Comparison of ENCODE assay signal across 21 cellular contexts in the genomic region with DNA sequence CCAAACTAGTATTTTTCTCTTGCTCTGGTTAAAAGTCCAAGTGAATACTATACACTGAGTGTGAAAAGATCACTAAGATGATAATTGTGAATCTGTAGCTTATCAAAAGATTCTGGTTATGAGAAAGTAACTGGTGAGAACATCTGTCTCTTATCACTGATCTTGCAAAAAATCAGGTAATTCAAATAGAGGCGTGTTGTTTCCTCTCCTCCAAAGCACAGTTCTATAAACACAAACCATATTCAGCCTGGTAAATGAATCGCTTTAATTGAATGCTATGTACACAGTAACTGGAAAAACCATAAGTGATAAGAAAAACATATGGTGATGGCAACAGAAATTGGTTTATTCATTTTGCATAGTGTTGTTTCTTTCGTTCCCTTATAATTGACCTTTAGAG.
A peak's percentile ranks its signal among the peaks of the same experiment; 100 is the strongest.
DNase-seq lines count a peak whose midpoint lies in the region; ATAC-seq and TF ChIP-seq lines count a peak whose summit lies in the region.
"Had no signal": no experiment of that assay in that cellular context is flagged by ENCODE, and none has a peak within 500 bp of the region (broad histone marks: within the 10 kb centered on the region; RNA-seq: fewer than 3 reads in every experiment).

No MANE protein-coding gene starts in this region.

- H3K4me3 Mint-ChIP-seq in CD4-positive, alpha-beta memory T cell, result no peak overlapping the region
- H3K4me3 Mint-ChIP-seq: activated naive CD8-positive, alpha-beta T cell treated with anti-CD3 and anti-CD28 coated beads for 36 hours; HFFc6; immature natural killer cell; T-helper 2 cell treated with Interferon-gamma antibody and Interleukin-4, amounts not matched to agents 5 μg/mL and 100 μg/mL, for 36 hours had no signal

- no peak overlapping the region for H3K27ac Mint-ChIP-seq in CD4-positive, alpha-beta memory T cell
- H3K27ac Mint-ChIP-seq: activated naive CD8-positive, alpha-beta T cell treated with anti-CD3 and anti-CD28 coated beads for 36 hours; HFFc6; immature natural killer cell; T-helper 2 cell treated with Interferon-gamma antibody and Interleukin-4, amounts not matched to agents 5 μg/mL and 100 μg/mL, for 36 hours had no signal

- no peak for ATAC-seq in SK-N-SH treated with all-trans-retinoic acid at 6 μM for 48 hours
- ATAC-seq: body of pancreas had no signal

- peak; percentile 32 for DNase-seq in SHP77 treated with DMSO at 0.1 percent for 48 hours (lab: John Stamatoyannopoulos, UW)
- DNase-seq in SHP77 (lab: John Stamatoyannopoulos, UW), result no peak
- peak; percentile 96 for DNase-seq in NCI-H2081 treated with DMSO at 0.1 percent for 48 hours (lab: John Stamatoyannopoulos, UW)
- DNase-seq in RPMI8226, result no peak
- DNase-seq in activated CD4-positive, alpha-beta T cell treated with anti-CD3 and anti-CD28 coated beads, Interleukin-2, amount 50 U/mL, for 48 hours, result no peak
- DNase-seq in GF-D8 (lab: John Stamatoyannopoulos, UW), result no peak
- DNase-seq in CD4-positive, alpha-beta memory T cell, result no peak
- DNase-seq: ACHN; activated CD4-positive, CD25-positive, alpha-beta regulatory T cell; activated naive CD8-positive, alpha-beta T cell treated with anti-CD3 and anti-CD28 coated beads for 36 hours; body of pancreas; DMS79 treated with DMSO at 0.1 percent for 48 hours; HFFc6; immature natural killer cell; IMR-90; spleen; stimulated activated CD4-positive, alpha-beta T cell treated with anti-CD3 and anti-CD28 coated beads, Interleukin-4, amount 100 ng/mL, for 4 hours had no signal

- no peak overlapping the region for H3K4me3 ChIP-seq in CD4-positive, alpha-beta memory T cell (ENCODE audit: low read length in 2 of 2)
- H3K4me3 ChIP-seq: body of pancreas, SJSA1, spleen had no signal

- intact Hi-C loops in CD4-positive, alpha-beta memory T cell (cut with micrococcal nuclease), result no loop called here

- no peaks in the 10 kb centered on the region for H3K9me3 ChIP-seq in CD4-positive, alpha-beta memory T cell (ENCODE audit: control insufficient read depth in 1 of 2, low read length in 2 of 2)
- H3K9me3 ChIP-seq: body of pancreas, SJSA1 had no signal

- CTCF ChIA-PET in CD4-positive, alpha-beta memory T cell (lab: Charles Lee; ENCODE audit: partially characterized antibody), result no interaction called here

- no peak overlapping the region for H3K27ac ChIP-seq in CD4-positive, alpha-beta memory T cell (ENCODE audit: low read depth, low read length)
- H3K27ac ChIP-seq: body of pancreas, C4-2B, SJSA1, spleen had no signal

- peaks cover 28% of the 10 kb centered on the region in 2 donors for H3K36me3 Mint-ChIP-seq in CD4-positive, alpha-beta memory T cell

- H3K27me3 Mint-ChIP-seq in CD4-positive, alpha-beta memory T cell, result no peaks in the 10 kb centered on the region
- H3K27me3 Mint-ChIP-seq: activated naive CD8-positive, alpha-beta T cell treated with anti-CD3 and anti-CD28 coated beads for 36 hours had no signal

- H3K4me1 ChIP-seq in CD4-positive, alpha-beta memory T cell (ENCODE audit: insufficient read depth, low read length), result peaks cover 19% of the 10 kb centered on the region
- H3K4me1 ChIP-seq: SJSA1 had no signal

- no peaks in the 10 kb centered on the region for H3K36me3 ChIP-seq in CD4-positive, alpha-beta memory T cell (ENCODE audit: insufficient read depth, low read length)
- H3K36me3 ChIP-seq: SJSA1 had no signal

- peaks cover 19 to 45% (median 22%) of the 10 kb centered on the region in 4 donors for H3K4me1 Mint-ChIP-seq in CD4-positive, alpha-beta memory T cell

- H3K27me3 ChIP-seq in CD4-positive, alpha-beta memory T cell (ENCODE audit: insufficient read depth, low read length), result no peaks in the 10 kb centered on the region
- H3K27me3 ChIP-seq: body of pancreas, SJSA1, spleen had no signal

- peaks cover 0 to 5% (median 0%) of the 10 kb centered on the region in 8 donors for H3K9me3 Mint-ChIP-seq in CD4-positive, alpha-beta memory T cell
- H3K9me3 Mint-ChIP-seq: activated naive CD8-positive, alpha-beta T cell treated with anti-CD3 and anti-CD28 coated beads for 36 hours; HFFc6; immature natural killer cell; T-helper 2 cell treated with Interferon-gamma antibody and Interleukin-4, amounts not matched to agents 5 μg/mL and 100 μg/mL, for 36 hours had no signal

- POLR2A ChIA-PET in CD4-positive, alpha-beta memory T cell (lab: Charles Lee; ENCODE audit: partially characterized antibody), result no interaction called here

TF ChIP-seq in SK-N-SH treated with all-trans-retinoic acid at 6 μM for 48 hours, 23 proteins besides CTCF, POLR2A, EP300 and RAD21:
- TF ChIP-seq ESRRG (CRISPR knock-in tag; IDR thresholded peaks at IDR 0.05) (no peak), CSDC2 (CRISPR knock-in tag; IDR thresholded peaks at IDR 0.05) (no peak), ZFP3 (CRISPR knock-in tag; IDR thresholded peaks at IDR 0.05) (no peak), ZC3H10 (CRISPR knock-in tag; IDR thresholded peaks at IDR 0.05) (no peak), TCF4 (CRISPR knock-in tag; IDR thresholded peaks at IDR 0.05; ENCODE audit: borderline replicate concordance) (peak; percentile 78; the same call in 1 of the 2 replicates), GLIS3 (CRISPR knock-in tag; IDR thresholded peaks at IDR 0.05) (no peak)
- TF ChIP-seq, protein P1, sequence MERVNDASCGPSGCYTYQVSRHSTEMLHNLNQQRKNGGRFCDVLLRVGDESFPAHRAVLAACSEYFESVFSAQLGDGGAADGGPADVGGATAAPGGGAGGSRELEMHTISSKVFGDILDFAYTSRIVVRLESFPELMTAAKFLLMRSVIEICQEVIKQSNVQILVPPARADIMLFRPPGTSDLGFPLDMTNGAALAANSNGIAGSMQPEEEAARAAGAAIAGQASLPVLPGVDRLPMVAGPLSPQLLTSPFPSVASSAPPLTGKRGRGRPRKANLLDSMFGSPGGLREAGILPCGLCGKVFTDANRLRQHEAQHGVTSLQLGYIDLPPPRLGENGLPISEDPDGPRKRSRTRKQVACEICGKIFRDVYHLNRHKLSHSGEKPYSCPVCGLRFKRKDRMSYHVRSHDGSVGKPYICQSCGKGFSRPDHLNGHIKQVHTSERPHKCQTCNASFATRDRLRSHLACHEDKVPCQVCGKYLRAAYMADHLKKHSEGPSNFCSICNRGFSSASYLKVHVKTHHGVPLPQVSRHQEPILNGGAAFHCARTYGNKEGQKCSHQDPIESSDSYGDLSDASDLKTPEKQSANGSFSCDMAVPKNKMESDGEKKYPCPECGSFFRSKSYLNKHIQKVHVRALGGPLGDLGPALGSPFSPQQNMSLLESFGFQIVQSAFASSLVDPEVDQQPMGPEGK (CRISPR knock-in tag; IDR thresholded peaks at IDR 0.05; ENCODE audit: borderline replicate concordance), result no peak
- TF ChIP-seq, protein P2, sequence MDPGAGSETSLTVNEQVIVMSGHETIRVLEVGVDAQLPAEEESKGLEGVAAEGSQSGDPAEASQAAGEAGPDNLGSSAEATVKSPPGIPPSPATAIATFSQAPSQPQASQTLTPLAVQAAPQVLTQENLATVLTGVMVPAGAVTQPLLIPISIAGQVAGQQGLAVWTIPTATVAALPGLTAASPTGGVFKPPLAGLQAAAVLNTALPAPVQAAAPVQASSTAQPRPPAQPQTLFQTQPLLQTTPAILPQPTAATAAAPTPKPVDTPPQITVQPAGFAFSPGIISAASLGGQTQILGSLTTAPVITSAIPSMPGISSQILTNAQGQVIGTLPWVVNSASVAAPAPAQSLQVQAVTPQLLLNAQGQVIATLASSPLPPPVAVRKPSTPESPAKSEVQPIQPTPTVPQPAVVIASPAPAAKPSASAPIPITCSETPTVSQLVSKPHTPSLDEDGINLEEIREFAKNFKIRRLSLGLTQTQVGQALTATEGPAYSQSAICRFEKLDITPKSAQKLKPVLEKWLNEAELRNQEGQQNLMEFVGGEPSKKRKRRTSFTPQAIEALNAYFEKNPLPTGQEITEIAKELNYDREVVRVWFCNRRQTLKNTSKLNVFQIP (CRISPR knock-in tag; IDR thresholded peaks at IDR 0.05; ENCODE audit: borderline replicate concordance, low read depth), result no peak

Comparison
In these comparisons a context has a peak if more than half of its experiments do, and no peak if none do; other contexts are left out.
1. DNase-seq: peak in SHP77 treated with DMSO at 0.1 percent for 48 hours (single experiment) and NCI-H2081 treated with DMSO at 0.1 percent for 48 hours (single experiment); none in SHP77 (0 of 2), RPMI8226 (single experiment), activated CD4-positive, alpha-beta T cell treated with anti-CD3 and anti-CD28 coated beads, Interleukin-2, amount 50 U/mL, for 48 hours (0 of 2), GF-D8 (single experiment) and CD4-positive, alpha-beta memory T cell (0 of 5).